6 cellular contexts compared by ENCODE assay signal in genomic region chr12:25121110-25121509, GRCh38.
"Had no signal": no experiment of that assay in that cellular context is flagged by ENCODE, and none has a peak within 500 bp of the region (broad histone marks: within the 10 kb centered on the region; RNA-seq: fewer than 3 reads in every experiment).

No MANE protein-coding gene starts in this region.

- FAIRE-seq: G401.6, GM12891, GM12892, GM18507 had no signal

- DNase-seq: GDM1, GF-D8 had no signal
